Comparison of ENCODE assay signal across 22 cellular contexts in the genomic region with DNA sequence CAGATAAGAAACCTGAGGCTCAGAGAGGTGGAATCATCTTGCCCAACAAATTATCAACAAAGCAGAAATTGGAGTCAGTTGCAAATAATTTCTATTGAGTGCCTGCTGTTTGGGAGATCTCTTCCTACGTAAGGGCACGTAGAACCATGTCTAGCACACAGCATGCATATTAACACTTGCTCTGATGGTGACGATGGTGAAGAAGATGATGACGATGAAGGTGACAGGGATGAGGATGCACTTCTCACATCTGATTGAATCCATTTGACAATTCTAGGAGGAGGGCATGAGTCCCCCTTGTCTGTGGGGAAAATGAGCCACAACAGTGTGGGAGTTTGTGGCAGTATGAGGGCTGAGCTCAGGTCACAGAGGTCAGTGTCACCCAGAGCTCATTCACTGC.
"Had no signal": no experiment of that assay in that cellular context is flagged by ENCODE, and none has a peak within 500 bp of the region (broad histone marks: within the 10 kb centered on the region; RNA-seq: fewer than 3 reads in every experiment).

No MANE protein-coding gene starts in this region.

- H3K9me3 Mint-ChIP-seq: activated naive CD4-positive, alpha-beta T cell treated with anti-CD3 and anti-CD28 coated beads, Interleukin-2, amount 50 U/mL, for 24 hours; activated T-helper 1 cell treated with anti-CD3 and anti-CD28 coated beads, Interleukin-12 subunit alpha, Interleukin-12 subunit beta, Interleukin-2, Interleukin-4 antibody, amounts not matched to agents 30 ng/mL and 10 ng/mL and 1 ng/mL, durations not matched to agents 14 hours and 24 hours and 36 hours; natural killer cell had no signal

- ATAC-seq: activated CD8-positive, alpha-beta T cell treated with anti-CD3 and anti-CD28 coated beads, Interleukin-2, amount 10 ng/mL, durations not matched to agents 7 days and 5 days; foreskin keratinocyte; left lobe of liver; natural killer cell; sciatic nerve; stimulated activated naive B cell treated with anti-CD40 and anti-IgM and Interleukin-4, amounts not matched to agents 10 μg/mL and 1 μg/mL and 100 μg/mL, for 72 hours had no signal

- H3K4me3 Mint-ChIP-seq: activated CD8-positive, alpha-beta T cell treated with anti-CD3 and anti-CD28 coated beads, Interleukin-2, amount 10 ng/mL, durations not matched to agents 7 days and 5 days; natural killer cell; stimulated activated naive B cell treated with anti-CD40 and anti-IgM and Interleukin-4, amounts not matched to agents 10 μg/mL and 1 μg/mL and 100 μg/mL, for 72 hours had no signal

- H3K4me3 ChIP-seq: thoracic aorta, upper lobe of left lung had no signal

- H3K79me2 ChIP-seq: parathyroid adenoma had no signal

- DNase-seq: activated CD4-positive, alpha-beta T cell treated with anti-CD3 and anti-CD28 coated beads for 1 hour; activated CD4-positive, alpha-beta T cell treated with anti-CD3 and anti-CD28 coated beads, Interleukin-2, amount 50 U/mL, for 1 hour; activated CD8-positive, alpha-beta T cell treated with anti-CD3 and anti-CD28 coated beads, Interleukin-2, amount 10 ng/mL, durations not matched to agents 7 days and 5 days; activated gamma-delta T cell treated with Interleukin-2 at 50 U/mL for 16 hours; brain microvascular endothelial cell; central memory CD4-positive, alpha-beta T cell; effector memory CD4-positive, alpha-beta T cell; foreskin keratinocyte; kidney; mammary epithelial cell; natural killer cell; small intestine; stimulated activated CD4-positive, alpha-beta T cell treated with anti-CD3 and anti-CD28 coated beads, Interleukin-2, amount 100 ng/mL, for 24 hours; stimulated activated naive B cell treated with anti-CD40 and anti-IgM and Interleukin-4, amounts not matched to agents 10 μg/mL and 1 μg/mL and 100 μg/mL, for 72 hours; T-helper 1 cell had no signal

- H3K36me3 ChIP-seq: brain microvascular endothelial cell, thoracic aorta, upper lobe of left lung had no signal

- H2AFZ ChIP-seq: parathyroid adenoma had no signal

- H3K9me3 ChIP-seq: thoracic aorta, upper lobe of left lung had no signal

- H3K27ac ChIP-seq: brain microvascular endothelial cell, foreskin keratinocyte, parathyroid adenoma, thoracic aorta had no signal

- H3K27me3 ChIP-seq: brain microvascular endothelial cell, upper lobe of left lung had no signal

- H3K4me1 ChIP-seq: foreskin keratinocyte, parathyroid adenoma had no signal

- H3K27me3 Mint-ChIP-seq: activated naive CD4-positive, alpha-beta T cell treated with anti-CD3 and anti-CD28 coated beads, Interleukin-2, amount 50 U/mL, for 24 hours; stimulated activated naive B cell treated with anti-CD40 and anti-IgM and Interleukin-4, amounts not matched to agents 10 μg/mL and 1 μg/mL and 100 μg/mL, for 72 hours had no signal

- H3K27ac Mint-ChIP-seq: activated CD8-positive, alpha-beta T cell treated with anti-CD3 and anti-CD28 coated beads, Interleukin-2, amount 10 ng/mL, durations not matched to agents 7 days and 5 days; activated naive CD4-positive, alpha-beta T cell treated with anti-CD3 and anti-CD28 coated beads, Interleukin-2, amount 50 U/mL, for 24 hours had no signal

- H3K9ac ChIP-seq: parathyroid adenoma had no signal

- H3K36me3 Mint-ChIP-seq: natural killer cell; stimulated activated naive B cell treated with anti-CD40 and anti-IgM and Interleukin-4, amounts not matched to agents 10 μg/mL and 1 μg/mL and 100 μg/mL, for 72 hours had no signal
